ENCODE assay signal across 36 cellular contexts in the genomic region with DNA sequence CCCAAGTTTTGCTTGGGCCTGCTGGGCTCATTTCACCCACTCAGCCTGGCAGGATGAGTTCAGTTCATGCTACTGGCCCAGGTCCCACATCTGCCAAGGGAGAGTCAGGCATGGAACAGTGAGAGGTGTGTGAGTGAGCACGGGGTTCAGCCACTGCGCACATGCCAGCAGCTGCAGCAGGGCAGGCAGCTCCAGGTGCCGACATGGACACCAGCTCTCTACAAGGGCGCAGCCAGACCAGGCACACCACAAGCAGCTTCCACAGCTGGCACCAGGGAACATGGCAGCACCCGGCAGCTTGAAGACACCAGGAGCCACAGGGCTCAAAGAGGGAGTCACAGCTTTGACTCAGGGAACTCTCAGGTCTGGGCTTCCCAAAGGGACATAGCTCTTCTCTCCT.
"Had no signal": no experiment of that assay in that cellular context is flagged by ENCODE, and none has a peak within 500 bp of the region (broad histone marks: within the 10 kb centered on the region; RNA-seq: fewer than 3 reads in every experiment).

No MANE protein-coding gene starts in this region.

- H3K9me3 ChIP-seq: adrenal gland, ascending aorta, esophagus muscularis mucosa, gastrocnemius medialis had no signal

- H3K27ac Mint-ChIP-seq: activated CD4-positive, alpha-beta memory T cell treated with anti-CD3 and anti-CD28 coated beads for 36 hours; activated CD4-positive, alpha-beta T cell treated with anti-CD3 and anti-CD28 coated beads for 36 hours; activated CD4-positive, alpha-beta T cell treated with anti-CD3 and anti-CD28 coated beads, Interleukin-2, amount 10 ng/mL, durations not matched to agents 24 days and 14 days; activated CD8-positive, alpha-beta memory T cell treated with anti-CD3 and anti-CD28 coated beads, Interleukin-2, amount 10 ng/mL, durations not matched to agents 7 days and 5 days; activated CD8-positive, alpha-beta T cell treated with anti-CD3 and anti-CD28 coated beads, Interleukin-2, amount 10 ng/mL, durations not matched to agents 7 days and 5 days; activated naive CD4-positive, alpha-beta T cell treated with anti-CD3 and anti-CD28 coated beads for 36 hours; activated naive CD4-positive, alpha-beta T cell treated with anti-CD3 and anti-CD28 coated beads, Interleukin-2, amount 50 U/mL, for 24 hours; activated naive CD8-positive, alpha-beta T cell treated with anti-CD3 and anti-CD28 coated beads for 36 hours; activated naive CD8-positive, alpha-beta T cell treated with anti-CD3 and anti-CD28 coated beads, Interleukin-2, amount 50 U/mL, for 24 hours; activated T-helper 1 cell treated with anti-CD3 and anti-CD28 coated beads, Interleukin-12 subunit alpha, Interleukin-12 subunit beta, Interleukin-2, Interleukin-4 antibody, amounts not matched to agents 30 ng/mL and 10 ng/mL and 1 ng/mL, durations not matched to agents 14 hours and 24 hours and 36 hours; activated T-helper 2 cell treated with anti-CD3 and anti-CD28 coated beads, Interferon-gamma antibody, Interleukin-2, Interleukin-4, amounts not matched to agents 10 μg/mL and 5 μg/mL and 100 μg/mL, durations not matched to agents 14 hours and 24 hours and 36 hours; brain; effector memory CD8-positive, alpha-beta T cell; T-helper 17 cell; T-helper 2 cell treated with Interferon-gamma antibody and Interleukin-4, amounts not matched to agents 5 μg/mL and 100 μg/mL, for 36 hours had no signal

- H3K4me1 ChIP-seq: adrenal gland, ascending aorta, breast epithelium, esophagus muscularis mucosa, foreskin keratinocyte, gastrocnemius medialis had no signal

- DNase-seq: activated CD4-positive, alpha-beta memory T cell treated with anti-CD3 and anti-CD28 coated beads for 36 hours; activated CD4-positive, alpha-beta T cell treated with anti-CD3 and anti-CD28 coated beads for 36 hours; activated CD4-positive, alpha-beta T cell treated with anti-CD3 and anti-CD28 coated beads, Interleukin-2, amount 10 ng/mL, durations not matched to agents 24 days and 14 days; activated CD4-positive, CD25-positive, alpha-beta regulatory T cell; activated CD4-positive, CD25-positive, alpha-beta regulatory T cell treated with anti-CD3 and anti-CD28 coated beads, Interleukin-2, amount 50 U/mL, for 72 hours; activated CD8-positive, alpha-beta memory T cell treated with anti-CD3 and anti-CD28 coated beads, Interleukin-2, amount 10 ng/mL, durations not matched to agents 7 days and 5 days; activated CD8-positive, alpha-beta memory T cell treated with anti-CD3 and anti-CD28 coated beads, Interleukin-2, amount 50 U/mL, for 4 hours; activated CD8-positive, alpha-beta T cell treated with anti-CD3 and anti-CD28 coated beads, Interleukin-2, amount 10 ng/mL, durations not matched to agents 7 days and 5 days; activated effector memory CD4-positive, alpha-beta T cell treated with anti-CD3 and anti-CD28 coated beads, Interleukin-2, amount 50 U/mL, for 16 hours; activated naive CD4-positive, alpha-beta T cell treated with anti-CD3 and anti-CD28 coated beads for 36 hours; activated naive CD8-positive, alpha-beta T cell treated with anti-CD3 and anti-CD28 coated beads for 36 hours; activated naive CD8-positive, alpha-beta T cell treated with anti-CD3 and anti-CD28 coated beads, Interleukin-2, amount 50 U/mL, for 24 hours; activated T-cell treated with anti-CD3 and anti-CD28 coated beads, Interleukin-2, amount 50 U/mL, for 1 hour; activated T-cell treated with anti-CD3 and anti-CD28 coated beads, Interleukin-2, amount 50 U/mL, for 48 hours; adrenal gland; amygdala; cortex of kidney; dermis blood vessel endothelial cell; effector CD4-positive, alpha-beta T cell; effector memory CD8-positive, alpha-beta T cell; erythroblast; foreskin keratinocyte; gastrocnemius medialis; T-helper 1 cell; T-helper 17 cell; T1000 had no signal

- H3K36me3 ChIP-seq: adrenal gland, ascending aorta, breast epithelium, cardiac muscle cell, esophagus muscularis mucosa, gastrocnemius medialis had no signal

- H3K4me3 ChIP-seq: adrenal gland, ascending aorta, breast epithelium, cardiac muscle cell, esophagus muscularis mucosa, gastrocnemius medialis had no signal

- H3K9me3 Mint-ChIP-seq: activated naive CD4-positive, alpha-beta T cell treated with anti-CD3 and anti-CD28 coated beads, Interleukin-2, amount 50 U/mL, for 24 hours had no signal

- H3K27me3 ChIP-seq: adrenal gland, ascending aorta, breast epithelium, cardiac muscle cell, esophagus muscularis mucosa, foreskin keratinocyte, gastrocnemius medialis had no signal

- H3K27me3 Mint-ChIP-seq: activated CD4-positive, alpha-beta memory T cell treated with anti-CD3 and anti-CD28 coated beads for 36 hours; activated CD4-positive, alpha-beta T cell treated with anti-CD3 and anti-CD28 coated beads for 36 hours; activated CD4-positive, alpha-beta T cell treated with anti-CD3 and anti-CD28 coated beads, Interleukin-2, amount 10 ng/mL, durations not matched to agents 24 days and 14 days; activated CD8-positive, alpha-beta memory T cell treated with anti-CD3 and anti-CD28 coated beads, Interleukin-2, amount 10 ng/mL, durations not matched to agents 7 days and 5 days; activated naive CD4-positive, alpha-beta T cell treated with anti-CD3 and anti-CD28 coated beads, Interleukin-2, amount 50 U/mL, for 24 hours; activated naive CD8-positive, alpha-beta T cell treated with anti-CD3 and anti-CD28 coated beads for 36 hours; activated naive CD8-positive, alpha-beta T cell treated with anti-CD3 and anti-CD28 coated beads, Interleukin-2, amount 50 U/mL, for 24 hours; brain; central memory CD8-positive, alpha-beta T cell; effector memory CD8-positive, alpha-beta T cell; T-helper 17 cell had no signal

- H3K4me1 Mint-ChIP-seq: activated CD4-positive, alpha-beta T cell treated with anti-CD3 and anti-CD28 coated beads for 36 hours; activated CD4-positive, alpha-beta T cell treated with anti-CD3 and anti-CD28 coated beads, Interleukin-2, amount 10 ng/mL, durations not matched to agents 24 days and 14 days; activated CD8-positive, alpha-beta memory T cell treated with anti-CD3 and anti-CD28 coated beads, Interleukin-2, amount 10 ng/mL, durations not matched to agents 7 days and 5 days; activated naive CD4-positive, alpha-beta T cell treated with anti-CD3 and anti-CD28 coated beads, Interleukin-2, amount 50 U/mL, for 24 hours; activated naive CD8-positive, alpha-beta T cell treated with anti-CD3 and anti-CD28 coated beads for 36 hours; activated naive CD8-positive, alpha-beta T cell treated with anti-CD3 and anti-CD28 coated beads, Interleukin-2, amount 50 U/mL, for 24 hours; brain; central memory CD8-positive, alpha-beta T cell; T-helper 17 cell had no signal

- H3K36me3 Mint-ChIP-seq: activated CD4-positive, alpha-beta memory T cell treated with anti-CD3 and anti-CD28 coated beads for 36 hours; activated CD8-positive, alpha-beta memory T cell treated with anti-CD3 and anti-CD28 coated beads, Interleukin-2, amount 10 ng/mL, durations not matched to agents 7 days and 5 days; activated naive CD4-positive, alpha-beta T cell treated with anti-CD3 and anti-CD28 coated beads, Interleukin-2, amount 50 U/mL, for 24 hours; activated naive CD8-positive, alpha-beta T cell treated with anti-CD3 and anti-CD28 coated beads for 36 hours; brain had no signal

- ATAC-seq: activated CD4-positive, alpha-beta T cell treated with anti-CD3 and anti-CD28 coated beads for 36 hours; activated CD8-positive, alpha-beta memory T cell treated with anti-CD3 and anti-CD28 coated beads, Interleukin-2, amount 10 ng/mL, durations not matched to agents 7 days and 5 days; activated CD8-positive, alpha-beta T cell treated with anti-CD3 and anti-CD28 coated beads, Interleukin-2, amount 10 ng/mL, durations not matched to agents 7 days and 5 days; activated naive CD8-positive, alpha-beta T cell treated with anti-CD3 and anti-CD28 coated beads, Interleukin-2, amount 50 U/mL, for 24 hours; effector memory CD8-positive, alpha-beta T cell; foreskin keratinocyte; gastrocnemius medialis; T-helper 17 cell had no signal

- H3K4me3 Mint-ChIP-seq: activated CD4-positive, alpha-beta memory T cell treated with anti-CD3 and anti-CD28 coated beads for 36 hours; activated CD4-positive, alpha-beta T cell treated with anti-CD3 and anti-CD28 coated beads for 36 hours; activated CD4-positive, alpha-beta T cell treated with anti-CD3 and anti-CD28 coated beads, Interleukin-2, amount 10 ng/mL, durations not matched to agents 24 days and 14 days; activated CD8-positive, alpha-beta memory T cell treated with anti-CD3 and anti-CD28 coated beads, Interleukin-2, amount 10 ng/mL, durations not matched to agents 7 days and 5 days; activated CD8-positive, alpha-beta T cell treated with anti-CD3 and anti-CD28 coated beads, Interleukin-2, amount 10 ng/mL, durations not matched to agents 7 days and 5 days; activated naive CD4-positive, alpha-beta T cell treated with anti-CD3 and anti-CD28 coated beads for 36 hours; activated naive CD4-positive, alpha-beta T cell treated with anti-CD3 and anti-CD28 coated beads, Interleukin-2, amount 50 U/mL, for 24 hours; activated naive CD8-positive, alpha-beta T cell treated with anti-CD3 and anti-CD28 coated beads for 36 hours; activated naive CD8-positive, alpha-beta T cell treated with anti-CD3 and anti-CD28 coated beads, Interleukin-2, amount 50 U/mL, for 24 hours; activated T-helper 1 cell treated with anti-CD3 and anti-CD28 coated beads, Interleukin-12 subunit alpha, Interleukin-12 subunit beta, Interleukin-2, Interleukin-4 antibody, amounts not matched to agents 30 ng/mL and 10 ng/mL and 1 ng/mL, durations not matched to agents 14 hours and 24 hours and 36 hours; brain; central memory CD8-positive, alpha-beta T cell; effector memory CD8-positive, alpha-beta T cell; T-helper 17 cell; T-helper 2 cell treated with Interferon-gamma antibody and Interleukin-4, amounts not matched to agents 5 μg/mL and 100 μg/mL, for 36 hours had no signal

- H3K27ac ChIP-seq: adrenal gland, ascending aorta, breast epithelium, cardiac muscle cell, esophagus muscularis mucosa, foreskin keratinocyte, gastrocnemius medialis had no signal
